12 cellular contexts compared by ENCODE assay signal in genomic region chr4:152594981-152595916, GRCh38. TPM values are rescaled to one million over a fixed set of nuclear protein-coding genes. Genes with fewer than 3 reads are reported as not detected.
DNase-seq lines count a peak whose midpoint lies in the region; ATAC-seq and TF ChIP-seq lines count a peak whose summit lies in the region.
"Had no signal": no experiment of that assay in that cellular context is flagged by ENCODE, and none has a peak within 500 bp of the region (broad histone marks: within the 10 kb centered on the region; RNA-seq: fewer than 3 reads in every experiment).

No MANE protein-coding gene starts in this region.

- H3K4me2 ChIP-seq in mammary epithelial cell (ENCODE audit: insufficient read depth, low read depth, low read length), result no peak overlapping the region

- H3K9me3 ChIP-seq in mammary epithelial cell (replicated peaks; ENCODE audit: insufficient read depth, low read length) (no peaks in the 10 kb centered on the region), breast epithelium (no peaks in the 10 kb centered on the region), ovary (no peaks in the 10 kb centered on the region)
- H3K9me3 ChIP-seq: gastrocnemius medialis had no signal

- no peak for TF ChIP-seq POLR2A in breast epithelium (IDR thresholded peaks at IDR 0.05)
- no peak for TF ChIP-seq POLR2A in lower leg skin (IDR thresholded peaks at IDR 0.05)
- no peak for TF ChIP-seq POLR2A in ovary (IDR thresholded peaks at IDR 0.05)

- H3K79me2 ChIP-seq in mammary epithelial cell (ENCODE audit: insufficient read depth, low read length), result no peaks in the 10 kb centered on the region

- ATAC-seq in HG03139 (IDR thresholded peaks at IDR 0.05; ENCODE audit: unreplicated experiment), result peak; percentile 50
- no peak for ATAC-seq in GM21360 (IDR thresholded peaks at IDR 0.05; ENCODE audit: unreplicated experiment)
- ATAC-seq: gastrocnemius medialis, HCT116, Panc1 had no signal

- no peak for TF ChIP-seq CTCF in mammary epithelial cell (conservative IDR thresholded peaks at IDR 0.05 in 1 of 2, IDR thresholded peaks at IDR 0.05 in 1 of 2; ENCODE audit: extremely low read depth in 1 of 2, insufficient read depth in 1 of 2, low read depth in 1 of 2, low read length in 2 of 2)
- no peak for TF ChIP-seq CTCF in breast epithelium (IDR thresholded peaks at IDR 0.05)
- TF ChIP-seq CTCF in lower leg skin (IDR thresholded peaks at IDR 0.05), result no peak
- TF ChIP-seq CTCF in ovary (IDR thresholded peaks at IDR 0.05), result no peak

- CTCF ChIA-PET in mammary epithelial cell (lab: Charles Lee; ENCODE audit: low non-redundant PET), result no interaction called here

- dilution Hi-C loops in mammary epithelial cell (cut with HindIII; ENCODE audit: low sequenced_read_pairs), result no loop called here

- H3K27me3 ChIP-seq in mammary epithelial cell (ENCODE audit: insufficient read depth, low read length), result no peaks in the 10 kb centered on the region
- no peaks in the 10 kb centered on the region for H3K27me3 ChIP-seq in breast epithelium
- H3K27me3 ChIP-seq in ovary, result no peaks in the 10 kb centered on the region
- H3K27me3 ChIP-seq: gastrocnemius medialis had no signal

- BruUV-seq in mammary epithelial cell (replicated peaks; lab: Mats Ljungman, UMichigan), result no TSS peak

- intact Hi-C loops in mammary epithelial cell (cut with micrococcal nuclease), result no loop called here
- intact Hi-C loops in breast epithelium (cut with DNase I; ENCODE audit: low total_unique reads), result no loop called here
- intact Hi-C loops in lower leg skin (cut with DNase I; ENCODE audit: low total_unique reads), result no loop called here
- intact Hi-C loops in ovary (cut with DNase I), result no loop called here

- H3K36me3 ChIP-seq in mammary epithelial cell (ENCODE audit: insufficient read depth, low read length) (no peaks in the 10 kb centered on the region), breast epithelium (no peaks in the 10 kb centered on the region), ovary (no peaks in the 10 kb centered on the region)
- H3K36me3 ChIP-seq: gastrocnemius medialis had no signal

- no peak for TF ChIP-seq EP300 in ovary (IDR thresholded peaks at IDR 0.05)

- H4K20me1 ChIP-seq in mammary epithelial cell (ENCODE audit: insufficient read depth, low read length), result no peaks in the 10 kb centered on the region

- H3K9ac ChIP-seq in mammary epithelial cell (ENCODE audit: insufficient read depth, low read length), result no peak overlapping the region

- peak overlapping the region; percentile 1 for H2AFZ ChIP-seq in mammary epithelial cell (ENCODE audit: low read depth, low read length)

- WGBS in mammary epithelial cell (ENCODE audit: low coverage, missing lambda C conversion rate), result 26% methylated on average over 11 of the region's 11 CpGs
- WGBS in lower leg skin, 2 donors, result 44 to 50% methylated on average over 11 of the region's 11 CpGs
- WGBS in ovary, 3 donors, result 36 to 41% (median 37%) methylated on average over 11 of the region's 11 CpGs

- DNase-seq in mammary epithelial cell (peak; percentile 43), breast epithelium (ENCODE audit: low spot score in 2 of 2) (no peak), NCI-H510A treated with DMSO at 0.1 percent for 48 hours (lab: John Stamatoyannopoulos, UW) (peak; percentile 57), NCI-H524 treated with DMSO at 0.1 percent for 48 hours (lab: John Stamatoyannopoulos, UW) (no peak), lower leg skin (ENCODE audit: low spot score in 2 of 2) (no peak), ovary (no peak)
- DNase-seq: activated gamma-delta T cell, gastrocnemius medialis had no signal

- H3K4me1 ChIP-seq in mammary epithelial cell (ENCODE audit: insufficient read depth, low read length), result peaks cover 17% of the 10 kb centered on the region
- H3K4me1 ChIP-seq in breast epithelium, result peaks cover 0 to 5% of the 10 kb centered on the region in 2 donors
- H3K4me1 ChIP-seq in ovary (ENCODE audit: insufficient read depth), result no peaks in the 10 kb centered on the region

- no peak overlapping the region for H3K27ac ChIP-seq in mammary epithelial cell (ENCODE audit: insufficient read depth, low read depth, low read length)
- H3K27ac ChIP-seq in breast epithelium, result no peak overlapping the region
- H3K27ac ChIP-seq in ovary, result no peak overlapping the region
- H3K27ac ChIP-seq: gastrocnemius medialis had no signal

- in situ Hi-C loops in mammary epithelial cell (cut with MboI; ENCODE audit: low sequenced_read_pairs in 2 of 2), result no loop called here

- H3K4me3 ChIP-seq in mammary epithelial cell (replicated peaks in 1 of 3; ENCODE audit: insufficient read depth in 1 of 3, low read depth in 2 of 3, low read length in 3 of 3) (no peak overlapping the region), breast epithelium (no peak overlapping the region), lower leg skin (ENCODE audit: low read depth, poor library complexity, severe bottlenecking) (no peak overlapping the region), ovary (no peak overlapping the region)
- H3K4me3 ChIP-seq: gastrocnemius medialis had no signal

RNA-seq across cellular contexts. Expression of gene FBXW7, which starts 59.4 kb away (rescaled TPM):
- total RNA-seq in mammary epithelial cell (100 to 1,000 TPM in 1 of 2 donors, 10 to 100 TPM in 1; 42.7 to 109 TPM), breast epithelium (100 to 1,000 TPM in 2 of 3 donors, 10 to 100 TPM in 1; 55.7 to 247 (median 117) TPM), lower leg skin (100 to 1,000 TPM in 3 of 4 donors, 10 to 100 TPM in 1; 76.4 to 199 (median 103) TPM), ovary (10 to 100 TPM; 31.3 to 66.8 (median 43.4) TPM)
- polyA plus RNA-seq in mammary epithelial cell (22.7 TPM), ovary (10 to 100 TPM in 1 of 2 donors, 1 to 10 TPM in 1; 9.1 to 17.1 TPM)
- 70.8 TPM for polyA minus RNA-seq in mammary epithelial cell

Comparison
In these comparisons a context has a peak if more than half of its experiments do, and no peak if none do; other contexts are left out.
1. DNase-seq: peak in mammary epithelial cell (single experiment) and NCI-H510A treated with DMSO at 0.1 percent for 48 hours (single experiment); none in breast epithelium (0 of 2), NCI-H524 treated with DMSO at 0.1 percent for 48 hours (single experiment), lower leg skin (0 of 2) and ovary (0 of 5).